ENCODE assay signal across 1 cellular context in genomic region chr3:180680097-180680430, GRCh38.
TF ChIP-seq lines count a peak whose summit lies in the region.

No MANE protein-coding gene starts in this region.

TF ChIP-seq in HepG2, 621 proteins besides CTCF, POLR2A, EP300 and RAD21 (continued from another document):
- TF ChIP-seq THAP7 (CRISPR knock-in tag; IDR thresholded peaks at IDR 0.05) (no peak), TBX2 (CRISPR knock-in tag; IDR thresholded peaks at IDR 0.05; ENCODE audit: borderline replicate concordance) (no peak), BORCS8-MEF2B (CRISPR knock-in tag; IDR thresholded peaks at IDR 0.05) (no peak), SMARCC2 (IDR thresholded peaks at IDR 0.05) (no peak), TBL1XR1 (IDR thresholded peaks at IDR 0.05; ENCODE audit: borderline replicate concordance, low read length, partially characterized antibody) (no peak), ZNF484 (CRISPR knock-in tag; IDR thresholded peaks at IDR 0.05; ENCODE audit: borderline replicate concordance, low read depth) (no peak), CENPT (CRISPR knock-in tag; IDR thresholded peaks at IDR 0.05; ENCODE audit: low read depth) (no peak), SNAI1 (CRISPR knock-in tag; IDR thresholded peaks at IDR 0.05; ENCODE audit: borderline replicate concordance) (no peak), ZBTB46 (CRISPR knock-in tag; IDR thresholded peaks at IDR 0.05; ENCODE audit: borderline replicate concordance) (no peak), FOSL1 (CRISPR knock-in tag; IDR thresholded peaks at IDR 0.05; ENCODE audit: borderline replicate concordance) (no peak), SMAD3 (CRISPR knock-in tag; IDR thresholded peaks at IDR 0.05) (no peak), WIZ (CRISPR knock-in tag; IDR thresholded peaks at IDR 0.05) (no peak)
- TF ChIP-seq, protein P1, sequence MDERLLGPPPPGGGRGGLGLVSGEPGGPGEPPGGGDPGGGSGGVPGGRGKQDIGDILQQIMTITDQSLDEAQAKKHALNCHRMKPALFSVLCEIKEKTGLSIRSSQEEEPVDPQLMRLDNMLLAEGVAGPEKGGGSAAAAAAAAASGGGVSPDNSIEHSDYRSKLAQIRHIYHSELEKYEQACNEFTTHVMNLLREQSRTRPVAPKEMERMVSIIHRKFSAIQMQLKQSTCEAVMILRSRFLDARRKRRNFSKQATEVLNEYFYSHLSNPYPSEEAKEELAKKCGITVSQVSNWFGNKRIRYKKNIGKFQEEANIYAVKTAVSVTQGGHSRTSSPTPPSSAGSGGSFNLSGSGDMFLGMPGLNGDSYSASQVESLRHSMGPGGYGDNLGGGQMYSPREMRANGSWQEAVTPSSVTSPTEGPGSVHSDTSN (CRISPR knock-in tag; IDR thresholded peaks at IDR 0.05), result no peak
